21 cellular contexts compared by ENCODE assay signal in the genomic region with DNA sequence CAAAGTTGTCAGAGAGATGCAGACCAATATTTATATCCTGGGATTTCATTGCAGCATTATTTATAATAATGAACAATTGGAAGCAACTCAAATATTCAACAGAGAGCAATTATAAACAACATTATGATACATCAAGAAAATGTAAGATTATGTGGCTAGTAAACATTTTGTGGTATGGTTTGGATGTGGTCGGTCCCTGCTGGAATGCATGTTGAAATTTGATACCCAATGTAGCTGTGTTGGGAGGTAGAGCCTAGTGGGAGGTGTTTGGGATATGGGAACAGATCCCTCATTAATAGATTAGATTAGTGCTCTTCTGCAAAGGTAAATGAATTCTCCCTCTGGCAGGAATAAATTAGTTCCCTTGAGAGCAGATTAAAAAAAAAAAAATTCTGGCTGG.
DNase-seq lines count a peak whose midpoint lies in the region; ATAC-seq, FAIRE-seq and TF ChIP-seq lines count a peak whose summit lies in the region.
"Had no signal": no experiment of that assay in that cellular context is flagged by ENCODE, and none has a peak within 500 bp of the region (broad histone marks: within the 10 kb centered on the region; RNA-seq: fewer than 3 reads in every experiment).

No MANE protein-coding gene starts in this region.

- no peak overlapping the region for H3K27ac Mint-ChIP-seq in natural killer cell
- H3K27ac Mint-ChIP-seq in activated naive CD8-positive, alpha-beta T cell treated with anti-CD3 and anti-CD28 coated beads for 36 hours, result no peak overlapping the region
- H3K27ac Mint-ChIP-seq: B cell; CD8-positive, alpha-beta T cell had no signal

- H3K27ac ChIP-seq in right atrium auricular region, result no peak overlapping the region
- H3K27ac ChIP-seq: BLaER1 treated with 17β-estradiol and CSF1 and Interleukin-3, amounts not matched to agents 10 nM and 100 nM; GM23248 had no signal

- ATAC-seq in natural killer cell, result no peak
- ATAC-seq: CD8-positive, alpha-beta T cell had no signal

- H3K27me3 ChIP-seq in right atrium auricular region, result no peaks in the 10 kb centered on the region
- H3K27me3 ChIP-seq: BLaER1 treated with 17β-estradiol and CSF1 and Interleukin-3, amounts not matched to agents 10 nM and 100 nM had no signal

- H3K27me3 Mint-ChIP-seq in natural killer cell (ENCODE audit: low read depth in 2 of 2), result no peaks in the 10 kb centered on the region
- no peaks in the 10 kb centered on the region for H3K27me3 Mint-ChIP-seq in activated naive CD8-positive, alpha-beta T cell treated with anti-CD3 and anti-CD28 coated beads for 36 hours
- H3K27me3 Mint-ChIP-seq: B cell had no signal

- no peak overlapping the region for H3K4me3 Mint-ChIP-seq in natural killer cell
- no peak overlapping the region for H3K4me3 Mint-ChIP-seq in activated naive CD8-positive, alpha-beta T cell treated with anti-CD3 and anti-CD28 coated beads for 36 hours
- H3K4me3 Mint-ChIP-seq: B cell; CD8-positive, alpha-beta T cell had no signal

- DNase-seq in right atrium auricular region (ENCODE audit: low spot score), result peak; percentile 16
- DNase-seq in cardiac septum (ENCODE audit: low spot score), result no peak
- peak; percentile 72 for DNase-seq in NCI-H82 (lab: John Stamatoyannopoulos, UW)
- DNase-seq in SW480 (ENCODE audit: low spot score), result peak; percentile 29
- DNase-seq in urothelium cell line (ENCODE audit: low spot score), result peak; percentile 12
- no peak for DNase-seq in natural killer cell
- no peak for DNase-seq in stimulated activated naive CD4-positive, alpha-beta T cell (lab: John Stamatoyannopoulos, UW)
- no peak for DNase-seq in activated naive CD8-positive, alpha-beta T cell treated with anti-CD3 and anti-CD28 coated beads for 36 hours
- DNase-seq: Calu3; CD8-positive, alpha-beta T cell; DMS53; DND-41; EL; GM23248; HCEC 1CT had no signal

- no peak for TF ChIP-seq CTCF in right atrium auricular region (IDR thresholded peaks at IDR 0.05)
- no peak for TF ChIP-seq CTCF in natural killer cell (IDR thresholded peaks at IDR 0.05)

- intact Hi-C loops in cardiac septum (cut with DNase I) (no loop called here), natural killer cell (cut with micrococcal nuclease) (no loop called here)

- peaks cover 2% of the 10 kb centered on the region for H3K36me3 Mint-ChIP-seq in natural killer cell
- no peaks in the 10 kb centered on the region for H3K36me3 Mint-ChIP-seq in activated naive CD8-positive, alpha-beta T cell treated with anti-CD3 and anti-CD28 coated beads for 36 hours
- H3K36me3 Mint-ChIP-seq: CD8-positive, alpha-beta T cell had no signal

- no peaks in the 10 kb centered on the region for H3K4me1 Mint-ChIP-seq in natural killer cell
- no peaks in the 10 kb centered on the region for H3K4me1 Mint-ChIP-seq in activated naive CD8-positive, alpha-beta T cell treated with anti-CD3 and anti-CD28 coated beads for 36 hours
- H3K4me1 Mint-ChIP-seq: B cell had no signal

- H3K9me3 ChIP-seq in right atrium auricular region, result no peaks in the 10 kb centered on the region
- H3K9me3 ChIP-seq: BLaER1 treated with 17β-estradiol and CSF1 and Interleukin-3, amounts not matched to agents 10 nM and 100 nM had no signal

- H3K4me3 ChIP-seq in right atrium auricular region, result no peak overlapping the region
- H3K4me3 ChIP-seq: BLaER1 treated with 17β-estradiol and CSF1 and Interleukin-3, amounts not matched to agents 10 nM and 100 nM; GM23248 had no signal

- no peaks in the 10 kb centered on the region for H3K4me1 ChIP-seq in right atrium auricular region
- H3K4me1 ChIP-seq: BLaER1 treated with 17β-estradiol and CSF1 and Interleukin-3, amounts not matched to agents 10 nM and 100 nM had no signal

- H3K36me3 ChIP-seq in right atrium auricular region, result no peaks in the 10 kb centered on the region
- H3K36me3 ChIP-seq: BLaER1 treated with 17β-estradiol and CSF1 and Interleukin-3, amounts not matched to agents 10 nM and 100 nM had no signal

- peaks cover 3 to 5% of the 10 kb centered on the region in 2 donors for H3K9me3 Mint-ChIP-seq in natural killer cell
- no peaks in the 10 kb centered on the region for H3K9me3 Mint-ChIP-seq in activated naive CD8-positive, alpha-beta T cell treated with anti-CD3 and anti-CD28 coated beads for 36 hours

- FAIRE-seq in urothelium cell line (lab: Jason Lieb, UNC), result no peak
- FAIRE-seq: G401.6, GM12891, GM19239, H54 had no signal

Comparison
In these comparisons a context has a peak if more than half of its experiments do, and no peak if none do; other contexts are left out.
1. DNase-seq: peak in right atrium auricular region (single experiment), NCI-H82 (single experiment), SW480 (single experiment) and urothelium cell line (single experiment); none in cardiac septum (single experiment), natural killer cell (single experiment), stimulated activated naive CD4-positive, alpha-beta T cell (0 of 6) and activated naive CD8-positive, alpha-beta T cell treated with anti-CD3 and anti-CD28 coated beads for 36 hours (single experiment).